Comparison of ENCODE assay signal across 1 cellular context in genomic region chr11:65040520-65041205, GRCh38.
TF ChIP-seq lines count a peak whose summit lies in the region.

No MANE protein-coding gene starts in this region.

TF ChIP-seq in GM12878, 131 proteins besides CTCF, POLR2A, EP300 and RAD21 (continues in another document):
- TF ChIP-seq PAX8 (IDR thresholded peaks at IDR 0.05) (no peak), KLF5 (IDR thresholded peaks at IDR 0.05; ENCODE audit: partially characterized antibody) (no peak), FOXM1 (IDR thresholded peaks at IDR 0.05; ENCODE audit: low read depth, low read length) (no peak), ZNF217 (IDR thresholded peaks at IDR 0.05) (no peak), NKRF (conservative IDR thresholded peaks at IDR 0.05) (no peak), NFXL1 (IDR thresholded peaks at IDR 0.05; ENCODE audit: borderline replicate concordance) (no peak), RBBP5 (conservative IDR thresholded peaks at IDR 0.05) (no peak), POLR2AphosphoS5 (IDR thresholded peaks at IDR 0.05; ENCODE audit: low read length) (no peak), SPI1 (IDR thresholded peaks at IDR 0.05; ENCODE audit: borderline replicate concordance, insufficient read depth, low read depth, low read length) (no peak), STAT3 (IDR thresholded peaks at IDR 0.05; ENCODE audit: low read depth, low read length) (no peak), HDAC2 (IDR thresholded peaks at IDR 0.05) (no peak), SMC3 (IDR thresholded peaks at IDR 0.05; ENCODE audit: borderline replicate concordance, low read length) (no peak), ETV6 (conservative IDR thresholded peaks at IDR 0.05 in 1 of 2, IDR thresholded peaks at IDR 0.05 in 1 of 2; ENCODE audit: borderline replicate concordance in 1 of 2, low read depth in 1 of 2) (no peak), FOXK2 (IDR thresholded peaks at IDR 0.05) (no peak), NR2C2 (IDR thresholded peaks at IDR 0.05; ENCODE audit: borderline replicate concordance, control insufficient read depth, insufficient read length, low read depth) (no peak), USF2 (IDR thresholded peaks at IDR 0.05; ENCODE audit: borderline replicate concordance, low read depth, low read length) (no peak), REST (IDR thresholded peaks at IDR 0.05; ENCODE audit: low read depth, low read length) (no peak), CEBPB (IDR thresholded peaks at IDR 0.05; ENCODE audit: borderline replicate concordance in 1 of 2, low read depth in 2 of 2, low read length in 2 of 2) (no peak), POLR2AphosphoS2 (IDR thresholded peaks at IDR 0.05; ENCODE audit: low read depth, low read length) (0 out of 2 replicates have a peak, but pooled peaks have one; percentile 43), RB1 (IDR thresholded peaks at IDR 0.05; ENCODE audit: borderline replicate concordance) (no peak), TAF1 (IDR thresholded peaks at IDR 0.05; ENCODE audit: borderline replicate concordance, low read depth, low read length) (no peak), NR2C1 (IDR thresholded peaks at IDR 0.05) (peak; percentile 91), ZNF24 (IDR thresholded peaks at IDR 0.05) (no peak), BRCA1 (IDR thresholded peaks at IDR 0.05; ENCODE audit: low read depth, low read length) (no peak), MEF2B (IDR thresholded peaks at IDR 0.05; ENCODE audit: partially characterized antibody, poor library complexity, severe bottlenecking) (no peak), MTA2 (IDR thresholded peaks at IDR 0.05; ENCODE audit: low read depth) (peak; percentile 25; the same call in 1 of the 2 replicates), MTA3 (IDR thresholded peaks at IDR 0.05; ENCODE audit: borderline replicate concordance, low read length) (no peak), SRF (IDR thresholded peaks at IDR 0.05; ENCODE audit: low read depth in 2 of 2, low read length in 2 of 2) (no peak), CBFB (IDR thresholded peaks at IDR 0.05; ENCODE audit: low read depth) (peak; percentile 80), ATF7 (IDR thresholded peaks at IDR 0.05; ENCODE audit: low read depth) (peak; percentile 22; the same call in 1 of the 2 replicates), IRF5 (IDR thresholded peaks at IDR 0.05; ENCODE audit: borderline replicate concordance) (no peak; the same call in 1 of the 2 replicates), HCFC1 (IDR thresholded peaks at IDR 0.05; ENCODE audit: low read length) (peak; percentile 60; the same call in 1 of the 2 replicates), EGR1 (IDR thresholded peaks at IDR 0.05; ENCODE audit: borderline replicate concordance in 1 of 2, low read depth in 2 of 2, low read length in 2 of 2) (no peak), CBX3 (IDR thresholded peaks at IDR 0.05; ENCODE audit: borderline replicate concordance, low read depth) (no peak), SREBF1 (IDR thresholded peaks at IDR 0.05; ENCODE audit: low read length) (no peak), TARDBP (IDR thresholded peaks at IDR 0.05; ENCODE audit: borderline replicate concordance) (no peak), MEF2A (IDR thresholded peaks at IDR 0.05; ENCODE audit: insufficient read depth, low read depth, low read length) (no peak), ZSCAN29 (IDR thresholded peaks at IDR 0.05) (no peak), RUNX3 (IDR thresholded peaks at IDR 0.05; ENCODE audit: low read length) (peak; percentile 85), GABPA (IDR thresholded peaks at IDR 0.05; ENCODE audit: low read depth) (no peak), DPF2 (IDR thresholded peaks at IDR 0.05) (no peak), TBL1XR1 (IDR thresholded peaks at IDR 0.05; ENCODE audit: low read depth, low read length) (no peak), CREB1 (IDR thresholded peaks at IDR 0.05; ENCODE audit: low read depth) (peak; percentile 46; the same call in 1 of the 2 replicates), ZNF384 (IDR thresholded peaks at IDR 0.05; ENCODE audit: borderline replicate concordance, low read depth, low read length) (no peak), STAT1 (conservative IDR thresholded peaks at IDR 0.05) (0 out of 2 replicates have a peak, but pooled peaks have one; percentile 38)
- TF ChIP-seq, protein P1, sequence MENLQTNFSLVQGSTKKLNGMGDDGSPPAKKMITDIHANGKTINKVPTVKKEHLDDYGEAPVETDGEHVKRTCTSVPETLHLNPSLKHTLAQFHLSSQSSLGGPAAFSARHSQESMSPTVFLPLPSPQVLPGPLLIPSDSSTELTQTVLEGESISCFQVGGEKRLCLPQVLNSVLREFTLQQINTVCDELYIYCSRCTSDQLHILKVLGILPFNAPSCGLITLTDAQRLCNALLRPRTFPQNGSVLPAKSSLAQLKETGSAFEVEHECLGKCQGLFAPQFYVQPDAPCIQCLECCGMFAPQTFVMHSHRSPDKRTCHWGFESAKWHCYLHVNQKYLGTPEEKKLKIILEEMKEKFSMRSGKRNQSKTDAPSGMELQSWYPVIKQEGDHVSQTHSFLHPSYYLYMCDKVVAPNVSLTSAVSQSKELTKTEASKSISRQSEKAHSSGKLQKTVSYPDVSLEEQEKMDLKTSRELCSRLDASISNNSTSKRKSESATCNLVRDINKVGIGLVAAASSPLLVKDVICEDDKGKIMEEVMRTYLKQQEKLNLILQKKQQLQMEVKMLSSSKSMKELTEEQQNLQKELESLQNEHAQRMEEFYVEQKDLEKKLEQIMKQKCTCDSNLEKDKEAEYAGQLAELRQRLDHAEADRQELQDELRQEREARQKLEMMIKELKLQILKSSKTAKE (IDR thresholded peaks at IDR 0.05; ENCODE audit: low read depth, poor library complexity, severe bottlenecking): peak; percentile 16
- TF ChIP-seq, protein P2, sequence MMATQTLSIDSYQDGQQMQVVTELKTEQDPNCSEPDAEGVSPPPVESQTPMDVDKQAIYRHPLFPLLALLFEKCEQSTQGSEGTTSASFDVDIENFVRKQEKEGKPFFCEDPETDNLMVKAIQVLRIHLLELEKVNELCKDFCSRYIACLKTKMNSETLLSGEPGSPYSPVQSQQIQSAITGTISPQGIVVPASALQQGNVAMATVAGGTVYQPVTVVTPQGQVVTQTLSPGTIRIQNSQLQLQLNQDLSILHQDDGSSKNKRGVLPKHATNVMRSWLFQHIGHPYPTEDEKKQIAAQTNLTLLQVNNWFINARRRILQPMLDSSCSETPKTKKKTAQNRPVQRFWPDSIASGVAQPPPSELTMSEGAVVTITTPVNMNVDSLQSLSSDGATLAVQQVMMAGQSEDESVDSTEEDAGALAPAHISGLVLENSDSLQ (IDR thresholded peaks at IDR 0.05): no peak
- TF ChIP-seq, protein P3, sequence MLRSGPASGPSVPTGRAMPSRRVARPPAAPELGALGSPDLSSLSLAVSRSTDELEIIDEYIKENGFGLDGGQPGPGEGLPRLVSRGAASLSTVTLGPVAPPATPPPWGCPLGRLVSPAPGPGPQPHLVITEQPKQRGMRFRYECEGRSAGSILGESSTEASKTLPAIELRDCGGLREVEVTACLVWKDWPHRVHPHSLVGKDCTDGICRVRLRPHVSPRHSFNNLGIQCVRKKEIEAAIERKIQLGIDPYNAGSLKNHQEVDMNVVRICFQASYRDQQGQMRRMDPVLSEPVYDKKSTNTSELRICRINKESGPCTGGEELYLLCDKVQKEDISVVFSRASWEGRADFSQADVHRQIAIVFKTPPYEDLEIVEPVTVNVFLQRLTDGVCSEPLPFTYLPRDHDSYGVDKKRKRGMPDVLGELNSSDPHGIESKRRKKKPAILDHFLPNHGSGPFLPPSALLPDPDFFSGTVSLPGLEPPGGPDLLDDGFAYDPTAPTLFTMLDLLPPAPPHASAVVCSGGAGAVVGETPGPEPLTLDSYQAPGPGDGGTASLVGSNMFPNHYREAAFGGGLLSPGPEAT (IDR thresholded peaks at IDR 0.05; ENCODE audit: low read depth): no peak; the same call in 1 of the 2 replicates
- TF ChIP-seq, protein P4, sequence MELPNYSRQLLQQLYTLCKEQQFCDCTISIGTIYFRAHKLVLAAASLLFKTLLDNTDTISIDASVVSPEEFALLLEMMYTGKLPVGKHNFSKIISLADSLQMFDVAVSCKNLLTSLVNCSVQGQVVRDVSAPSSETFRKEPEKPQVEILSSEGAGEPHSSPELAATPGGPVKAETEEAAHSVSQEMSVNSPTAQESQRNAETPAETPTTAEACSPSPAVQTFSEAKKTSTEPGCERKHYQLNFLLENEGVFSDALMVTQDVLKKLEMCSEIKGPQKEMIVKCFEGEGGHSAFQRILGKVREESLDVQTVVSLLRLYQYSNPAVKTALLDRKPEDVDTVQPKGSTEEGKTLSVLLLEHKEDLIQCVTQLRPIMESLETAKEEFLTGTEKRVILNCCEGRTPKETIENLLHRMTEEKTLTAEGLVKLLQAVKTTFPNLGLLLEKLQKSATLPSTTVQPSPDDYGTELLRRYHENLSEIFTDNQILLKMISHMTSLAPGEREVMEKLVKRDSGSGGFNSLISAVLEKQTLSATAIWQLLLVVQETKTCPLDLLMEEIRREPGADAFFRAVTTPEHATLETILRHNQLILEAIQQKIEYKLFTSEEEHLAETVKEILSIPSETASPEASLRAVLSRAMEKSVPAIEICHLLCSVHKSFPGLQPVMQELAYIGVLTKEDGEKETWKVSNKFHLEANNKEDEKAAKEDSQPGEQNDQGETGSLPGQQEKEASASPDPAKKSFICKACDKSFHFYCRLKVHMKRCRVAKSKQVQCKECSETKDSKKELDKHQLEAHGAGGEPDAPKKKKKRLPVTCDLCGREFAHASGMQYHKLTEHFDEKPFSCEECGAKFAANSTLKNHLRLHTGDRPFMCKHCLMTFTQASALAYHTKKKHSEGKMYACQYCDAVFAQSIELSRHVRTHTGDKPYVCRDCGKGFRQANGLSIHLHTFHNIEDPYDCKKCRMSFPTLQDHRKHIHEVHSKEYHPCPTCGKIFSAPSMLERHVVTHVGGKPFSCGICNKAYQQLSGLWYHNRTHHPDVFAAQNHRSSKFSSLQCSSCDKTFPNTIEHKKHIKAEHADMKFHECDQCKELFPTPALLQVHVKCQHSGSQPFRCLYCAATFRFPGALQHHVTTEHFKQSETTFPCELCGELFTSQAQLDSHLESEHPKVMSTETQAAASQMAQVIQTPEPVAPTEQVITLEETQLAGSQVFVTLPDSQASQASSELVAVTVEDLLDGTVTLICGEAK (IDR thresholded peaks at IDR 0.05; ENCODE audit: borderline replicate concordance): no peak; the same call in 1 of the 2 replicates
- TF ChIP-seq, protein P5, sequence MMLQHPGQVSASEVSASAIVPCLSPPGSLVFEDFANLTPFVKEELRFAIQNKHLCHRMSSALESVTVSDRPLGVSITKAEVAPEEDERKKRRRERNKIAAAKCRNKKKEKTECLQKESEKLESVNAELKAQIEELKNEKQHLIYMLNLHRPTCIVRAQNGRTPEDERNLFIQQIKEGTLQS (IDR thresholded peaks at IDR 0.05; ENCODE audit: borderline replicate concordance, extremely low read depth, low read depth, low read length): no peak
